In genomic region chr15:34436126-34436955, GRCh38 we compare ENCODE assay signal across 8 cellular contexts. TPM values are rescaled to one million over a fixed set of nuclear protein-coding genes. Genes with fewer than 3 reads are reported as not detected.
A peak's percentile ranks its signal among the peaks of the same experiment; 100 is the strongest.
DNase-seq lines count a peak whose midpoint lies in the region; ATAC-seq and TF ChIP-seq lines count a peak whose summit lies in the region.

No MANE protein-coding gene starts in this region.

- in situ Hi-C loops in IMR-90 (cut with MboI; ENCODE audit: low sequenced_read_pairs): no loop called here

- no peak overlapping the region for H2BK5ac ChIP-seq in IMR-90 (ENCODE audit: low read depth, low read length, poor library complexity, severe bottlenecking)

- no peaks in the 10 kb centered on the region for H3K79me1 ChIP-seq in IMR-90 (ENCODE audit: low read depth in 1 of 2, low read length in 2 of 2)

- H3K36me3 ChIP-seq in IMR-90 (ENCODE audit: control insufficient read depth, insufficient read depth, low read length) (no peaks in the 10 kb centered on the region), adrenal gland (replicated peaks in 1 of 2) (no peaks in the 10 kb centered on the region), iPS-20b (ENCODE audit: insufficient read depth, low read depth, low read length) (no peaks in the 10 kb centered on the region)

- H2AK9ac ChIP-seq in IMR-90 (replicated peaks; ENCODE audit: low read depth, low read length, poor library complexity): no peak overlapping the region

- H2BK120ac ChIP-seq in IMR-90 (ENCODE audit: low read depth, low read length): no peak overlapping the region

- H2BK20ac ChIP-seq in IMR-90 (ENCODE audit: low read depth, low read length): no peak overlapping the region

- H2AK5ac ChIP-seq in IMR-90 (ENCODE audit: low read depth, low read length): no peak overlapping the region

- H3K18ac ChIP-seq in IMR-90 (ENCODE audit: low read depth, low read length): no peak overlapping the region

- no peaks in the 10 kb centered on the region for H3K9me1 ChIP-seq in IMR-90 (ENCODE audit: insufficient read depth, low read length)

- no peak overlapping the region for H2AFZ ChIP-seq in IMR-90 (replicated peaks; ENCODE audit: low read length, poor library complexity)

- POLR2A ChIA-PET in IMR-90 (lab: Charles Lee; ENCODE audit: unreplicated experiment): no interaction called here

- intact Hi-C loops in IMR-90 (cut with micrococcal nuclease): no loop called here
- intact Hi-C loops in adrenal gland (cut with DNase I): no loop called here

- H3K4me1 Mint-ChIP-seq in activated CD8-positive, alpha-beta memory T cell treated with anti-CD3 and anti-CD28 coated beads, Interleukin-2, amount 10 ng/mL, durations not matched to agents 7 days and 5 days: peaks cover 29% of the 10 kb centered on the region

- H3K27me3 ChIP-seq in IMR-90 (ENCODE audit: control insufficient read depth, insufficient read depth, low read length) (no peaks in the 10 kb centered on the region), adrenal gland (no peaks in the 10 kb centered on the region), iPS-20b (ENCODE audit: insufficient read depth, low read length) (peaks cover 42% of the 10 kb centered on the region)

- no peak overlapping the region for H3K4ac ChIP-seq in IMR-90 (ENCODE audit: low read depth, low read length)

- no peak overlapping the region for H3K14ac ChIP-seq in IMR-90 (replicated peaks; ENCODE audit: low read depth, low read length)

- peaks cover 7% of the 10 kb centered on the region for H3K27me3 Mint-ChIP-seq in activated CD8-positive, alpha-beta memory T cell treated with anti-CD3 and anti-CD28 coated beads, Interleukin-2, amount 10 ng/mL, durations not matched to agents 7 days and 5 days

- dilution Hi-C loops in IMR-90 (cut with HindIII; ENCODE audit: low sequenced_read_pairs, unreplicated experiment): no loop called here

- peak overlapping the region; percentile 77 for H3K27ac Mint-ChIP-seq in activated CD8-positive, alpha-beta memory T cell treated with anti-CD3 and anti-CD28 coated beads, Interleukin-2, amount 10 ng/mL, durations not matched to agents 7 days and 5 days

- H4K8ac ChIP-seq in IMR-90 (ENCODE audit: low read depth in 2 of 2, low read length in 2 of 2): no peak overlapping the region

- H3K4me3 Mint-ChIP-seq in activated CD8-positive, alpha-beta memory T cell treated with anti-CD3 and anti-CD28 coated beads, Interleukin-2, amount 10 ng/mL, durations not matched to agents 7 days and 5 days: peak overlapping the region; percentile 84

- H4K91ac ChIP-seq in IMR-90 (ENCODE audit: insufficient read depth, low read depth, low read length): no peak overlapping the region

- peaks cover 33% of the 10 kb centered on the region for H3K36me3 Mint-ChIP-seq in activated CD8-positive, alpha-beta memory T cell treated with anti-CD3 and anti-CD28 coated beads, Interleukin-2, amount 10 ng/mL, durations not matched to agents 7 days and 5 days

- TF ChIP-seq POLR2A in IMR-90 (IDR thresholded peaks at IDR 0.05; ENCODE audit: low read depth, low read length) (no peak), adrenal gland (IDR thresholded peaks at IDR 0.05) (no peak)

- peak overlapping the region; percentile 62 for H3K4me2 ChIP-seq in IMR-90 (ENCODE audit: low read depth, low read length)

- H3K23ac ChIP-seq in IMR-90 (ENCODE audit: low read depth, low read length): no peak overlapping the region

- H4K20me1 ChIP-seq in IMR-90 (ENCODE audit: insufficient read depth, low read length): peaks cover 3% of the 10 kb centered on the region; the same call in 1 of the 2 replicates

- no peak overlapping the region for H3K56ac ChIP-seq in IMR-90 (ENCODE audit: extremely low read depth, insufficient read depth, low read length)

- CTCF ChIA-PET in activated CD8-positive, alpha-beta memory T cell treated with anti-CD3 and anti-CD28 coated beads, Interleukin-2, amount 10 ng/mL, durations not matched to agents 7 days and 5 days (lab: Charles Lee): interaction anchor here (0.9 to 1.4 kb wide), 2 partner anchors 78 to 93 kb away, joined by 3 read pairs; partner anchors contain the start of gene NUTM1
- CTCF ChIA-PET in IMR-90 (lab: Yijun Ruan, JAX): no interaction called here

- H3K27ac ChIP-seq in IMR-90 (ENCODE audit: insufficient read depth, low read length): no peak overlapping the region; the same call in 1 of the 2 replicates
- no peak overlapping the region for H3K27ac ChIP-seq in adrenal gland
- no peak overlapping the region for H3K27ac ChIP-seq in iPS-20b (ENCODE audit: low read length)

- no peaks in the 10 kb centered on the region for H3K9me3 Mint-ChIP-seq in activated CD8-positive, alpha-beta memory T cell treated with anti-CD3 and anti-CD28 coated beads, Interleukin-2, amount 10 ng/mL, durations not matched to agents 7 days and 5 days (ENCODE audit: low read depth)

- H3K9ac ChIP-seq in IMR-90 (ENCODE audit: low read depth, low read length) (peak overlapping the region; percentile 56; the same call in 1 of the 2 replicates), iPS-20b (ENCODE audit: low read depth, low read length) (no peak overlapping the region; the same call in 1 of the 2 replicates)

- H3K9me3 ChIP-seq in IMR-90 (ENCODE audit: control insufficient read depth, insufficient read depth, low read length) (no peaks in the 10 kb centered on the region), adrenal gland (replicated peaks in 1 of 3) (no peaks in the 10 kb centered on the region), iPS-20b (ENCODE audit: insufficient read depth, low read depth, low read length) (peaks cover 5% of the 10 kb centered on the region)

- H3K4me3 ChIP-seq in IMR-90 (ENCODE audit: insufficient read depth, low read depth, low read length): peak overlapping the region; percentile 52
- H3K4me3 ChIP-seq in adrenal gland: peak overlapping the region in 3 of 4 donors; percentile 22 to 62 (median 51)
- peak overlapping the region; percentile 66 for H3K4me3 ChIP-seq in iPS-20b (ENCODE audit: low read length)

- no peak overlapping the region for H4K5ac ChIP-seq in IMR-90 (ENCODE audit: low read depth, low read length)

- 80% methylated on average over 1 of the region's 31 CpGs; no CpG with 5 or more reads in 1 of the 2 experiments for WGBS in IMR-90 (ENCODE audit: extremely low coverage in 2 of 2, insufficient read length in 1 of 2), 2 experiments
- WGBS in adrenal gland, 4 donors: 10 to 18% (median 15%) methylated on average over 5 to 31 of the region's 31 CpGs

- no peak for TF ChIP-seq RAD21 in IMR-90 (IDR thresholded peaks at IDR 0.05; ENCODE audit: low read length)

- peak; percentile 49 for DNase-seq in activated CD8-positive, alpha-beta memory T cell treated with anti-CD3 and anti-CD28 coated beads, Interleukin-2, amount 10 ng/mL, durations not matched to agents 7 days and 5 days
- no peak for DNase-seq in activated CD8-positive, alpha-beta memory T cell treated with anti-CD3 and anti-CD28 coated beads for 24 hours
- DNase-seq in IMR-90 (no peak), adrenal gland (peak in 1 of 7 donors; percentile 8), SW480 (ENCODE audit: low spot score) (no peak), epidermal melanocyte (ENCODE audit: insufficient read length, low spot score) (no peak)
- DNase-seq in stimulated activated naive CD8-positive, alpha-beta T cell treated with anti-CD3 and anti-CD28 coated beads, Interleukin-15, Interleukin-2, amounts not matched to agents 100 U/mL and 50 U/mL, for 24 hours: peak; percentile 30

- BruUV-seq in IMR-90 (replicated peaks; lab: Mats Ljungman, UMichigan): no TSS peak

- H2BK15ac ChIP-seq in IMR-90 (ENCODE audit: low read depth, low read length): no peak overlapping the region

- H3K4me1 ChIP-seq in IMR-90 (ENCODE audit: control insufficient read depth, insufficient read depth, low read length) (no peaks in the 10 kb centered on the region; the same call in 1 of the 2 replicates), adrenal gland (replicated peaks in 1 of 2) (peaks cover 0 to 4% of the 10 kb centered on the region in 2 donors), iPS-20b (ENCODE audit: insufficient read depth, low read length) (no peaks in the 10 kb centered on the region)

- no peak for TF ChIP-seq CTCF in IMR-90 (conservative IDR thresholded peaks at IDR 0.05; ENCODE audit: low read depth, low read length)
- no peak for TF ChIP-seq CTCF in adrenal gland (IDR thresholded peaks at IDR 0.05)

- ATAC-seq in activated CD8-positive, alpha-beta memory T cell treated with anti-CD3 and anti-CD28 coated beads, Interleukin-2, amount 10 ng/mL, durations not matched to agents 7 days and 5 days: peak; percentile 61
- ATAC-seq in IMR-90 (ENCODE audit: low read depth): peak; percentile 29
- ATAC-seq in stimulated activated naive CD8-positive, alpha-beta T cell treated with anti-CD3 and anti-CD28 coated beads, Interleukin-15, Interleukin-2, amounts not matched to agents 100 U/mL and 50 U/mL, for 24 hours: peak; percentile 30

TF ChIP-seq in IMR-90, 13 proteins besides CTCF, POLR2A, EP300 and RAD21:
- TF ChIP-seq USF2 (IDR thresholded peaks at IDR 0.05; ENCODE audit: low read depth, low read length): no peak

RNA-seq across cellular contexts. Expression of gene GOLGA8A, which starts 1.3 kb away (rescaled TPM):
- total RNA-seq in activated CD8-positive, alpha-beta memory T cell treated with anti-CD3 and anti-CD28 coated beads, Interleukin-2, amount 10 ng/mL, durations not matched to agents 7 days and 5 days: 100 to 1,000 TPM; 224 to 256 TPM
- total RNA-seq in IMR-90 (2012; rRNA removed) (4.7 and 5.3 TPM in 2 replicates), adrenal gland (10 to 100 TPM in 6 of 8 donors, 1 to 10 TPM in 2; 5.6 to 45.9 (median 14.9) TPM)
- polyA plus RNA-seq in IMR-90 (2012; rRNA removed) (21.4 and 33.8 TPM in 2 replicates), adrenal gland (100 to 1,000 TPM in 2 of 3 donors, 10 to 100 TPM in 1; 11.6 to 169 (median 145) TPM)
- polyA plus RNA-seq in IMR-90 (2012; cell fraction: cytosol; rRNA removed): 0.92 and 2.1 TPM in 2 replicates
- polyA plus RNA-seq in IMR-90 (2012; cell fraction: nucleus; rRNA removed; ENCODE audit: low replicate concordance): 116 and 577 TPM in 2 replicates

Comparison
In these comparisons a context has a peak if more than half of its experiments do, and no peak if none do; other contexts are left out.
1. DNase-seq: peak in activated CD8-positive, alpha-beta memory T cell treated with anti-CD3 and anti-CD28 coated beads, Interleukin-2, amount 10 ng/mL, durations not matched to agents 7 days and 5 days (single experiment) and stimulated activated naive CD8-positive, alpha-beta T cell treated with anti-CD3 and anti-CD28 coated beads, Interleukin-15, Interleukin-2, amounts not matched to agents 100 U/mL and 50 U/mL, for 24 hours (single experiment); none in activated CD8-positive, alpha-beta memory T cell treated with anti-CD3 and anti-CD28 coated beads for 24 hours (single experiment), IMR-90 (single experiment), SW480 (single experiment) and epidermal melanocyte (single experiment).
2. RNA of gene GOLGA8A, which starts 1.3 kb away (total RNA-seq): 224 to 256 TPM in activated CD8-positive, alpha-beta memory T cell treated with anti-CD3 and anti-CD28 coated beads, Interleukin-2, amount 10 ng/mL, durations not matched to agents 7 days and 5 days; 5.6 to 45.9 TPM in adrenal gland and 4.7 to 5.3 TPM in IMR-90; every median in the first group is over 4 times any median in the second.
3. Peak in every context shown above with its lines, with median percentiles within 50 percentile points of each other: ATAC-seq and H3K4me3 ChIP-seq.